In genomic region chr11:850777-851762, GRCh38 we compare ENCODE assay signal across 1 cellular context.
TF ChIP-seq lines count a peak whose summit lies in the region.

No MANE protein-coding gene starts in this region.

TF ChIP-seq in H1, 55 proteins besides CTCF, POLR2A, EP300 and RAD21:
- TF ChIP-seq TAF7 (optimal IDR thresholded peaks at IDR 0.05; ENCODE audit: borderline replicate concordance, low read depth, low read length): peak; percentile 21
- peak; percentile 59; the same call in 1 of the 2 replicates for TF ChIP-seq GABPA (IDR thresholded peaks at IDR 0.05; ENCODE audit: borderline replicate concordance, insufficient read depth, low read length)
- TF ChIP-seq CEBPB (IDR thresholded peaks at IDR 0.05; ENCODE audit: low read depth, low read length): no peak
- 0 out of 2 replicates have a peak, but pooled peaks have one; percentile 75 for TF ChIP-seq RXRA (IDR thresholded peaks at IDR 0.05; ENCODE audit: insufficient read depth, low read depth, low read length)
- TF ChIP-seq SP4 (IDR thresholded peaks at IDR 0.05; ENCODE audit: low read length): no peak
- no peak for TF ChIP-seq FOSL1 (IDR thresholded peaks at IDR 0.05; ENCODE audit: insufficient read depth, low read depth, low read length)
- no peak for TF ChIP-seq PHF8 (conservative IDR thresholded peaks at IDR 0.05; ENCODE audit: low read depth, low read length)
- no peak for TF ChIP-seq BACH1 (IDR thresholded peaks at IDR 0.05; ENCODE audit: low read length)
- peak; percentile 48 for TF ChIP-seq CTBP2 (IDR thresholded peaks at IDR 0.05; ENCODE audit: borderline replicate concordance, insufficient read depth, insufficient read length, low read length)
- no peak for TF ChIP-seq KDM4A (IDR thresholded peaks at IDR 0.05; ENCODE audit: low read depth, low read length, severe bottlenecking)
- TF ChIP-seq SP1 (IDR thresholded peaks at IDR 0.05; ENCODE audit: low read depth, low read length): no peak
- TF ChIP-seq RFX5 (IDR thresholded peaks at IDR 0.05; ENCODE audit: borderline replicate concordance, low read depth, low read length): no peak
- no peak for TF ChIP-seq USF2 (IDR thresholded peaks at IDR 0.05; ENCODE audit: low read length)
- TF ChIP-seq NANOG (IDR thresholded peaks at IDR 0.05; ENCODE audit: insufficient read depth, low read depth, low read length, poor library complexity, severe bottlenecking): no peak
- 0 out of 4 replicates have a peak, but pooled peaks of 1 of the 2 experiments have one; percentile 45 for TF ChIP-seq SIN3A (conservative IDR thresholded peaks at IDR 0.05 in 1 of 2, IDR thresholded peaks at IDR 0.05 in 1 of 2; ENCODE audit: low read depth in 1 of 2, low read length in 2 of 2)
- TF ChIP-seq EZH2 (IDR thresholded peaks at IDR 0.05; ENCODE audit: low read depth, low read length, severe bottlenecking): no peak
- TF ChIP-seq ATF3 (IDR thresholded peaks at IDR 0.05; ENCODE audit: insufficient read depth, low read depth, low read length): no peak
- TF ChIP-seq CHD2 (IDR thresholded peaks at IDR 0.05; ENCODE audit: low read length): no peak
- no peak for TF ChIP-seq BRCA1 (IDR thresholded peaks at IDR 0.05; ENCODE audit: low read depth, low read length)
- no peak for TF ChIP-seq YY1 (IDR thresholded peaks at IDR 0.05; ENCODE audit: low read depth, low read length)
- no peak for TF ChIP-seq CHD1 (IDR thresholded peaks at IDR 0.05; ENCODE audit: low read depth, low read length)
- TF ChIP-seq SAP30 (IDR thresholded peaks at IDR 0.05; ENCODE audit: insufficient read depth, insufficient replicate concordance, low read length): no peak
- no peak for TF ChIP-seq JUND (IDR thresholded peaks at IDR 0.05; ENCODE audit: low read length)
- no peak for TF ChIP-seq TAF1 (IDR thresholded peaks at IDR 0.05; ENCODE audit: low read depth, low read length)
- 0 out of 2 replicates have a peak, but pooled peaks have one; percentile 30 for TF ChIP-seq POLR2AphosphoS5 (IDR thresholded peaks at IDR 0.05; ENCODE audit: low read depth, low read length)
- no peak for TF ChIP-seq JUN (IDR thresholded peaks at IDR 0.05; ENCODE audit: low read depth, low read length)
- no peak for TF ChIP-seq HDAC6 (IDR thresholded peaks at IDR 0.05; ENCODE audit: low read depth, low read length)
- TF ChIP-seq NRF1 (IDR thresholded peaks at IDR 0.05; ENCODE audit: low read depth, low read length): no peak
- no peak for TF ChIP-seq SRF (IDR thresholded peaks at IDR 0.05; ENCODE audit: low read depth, low read length)
- TF ChIP-seq CBX5 (IDR thresholded peaks at IDR 0.05; ENCODE audit: low read depth, low read length): no peak
- TF ChIP-seq SIX5 (IDR thresholded peaks at IDR 0.05; ENCODE audit: low read depth, low read length): no peak
- TF ChIP-seq EGR1 (IDR thresholded peaks at IDR 0.05; ENCODE audit: borderline replicate concordance, low read depth, low read length): no peak
- no peak for TF ChIP-seq POU5F1 (IDR thresholded peaks at IDR 0.05; ENCODE audit: low read depth, low read length)
TF ChIP-seq in H1: peak in this region for 6.
